Comparison of ENCODE assay signal across 8 cellular contexts in the genomic region with DNA sequence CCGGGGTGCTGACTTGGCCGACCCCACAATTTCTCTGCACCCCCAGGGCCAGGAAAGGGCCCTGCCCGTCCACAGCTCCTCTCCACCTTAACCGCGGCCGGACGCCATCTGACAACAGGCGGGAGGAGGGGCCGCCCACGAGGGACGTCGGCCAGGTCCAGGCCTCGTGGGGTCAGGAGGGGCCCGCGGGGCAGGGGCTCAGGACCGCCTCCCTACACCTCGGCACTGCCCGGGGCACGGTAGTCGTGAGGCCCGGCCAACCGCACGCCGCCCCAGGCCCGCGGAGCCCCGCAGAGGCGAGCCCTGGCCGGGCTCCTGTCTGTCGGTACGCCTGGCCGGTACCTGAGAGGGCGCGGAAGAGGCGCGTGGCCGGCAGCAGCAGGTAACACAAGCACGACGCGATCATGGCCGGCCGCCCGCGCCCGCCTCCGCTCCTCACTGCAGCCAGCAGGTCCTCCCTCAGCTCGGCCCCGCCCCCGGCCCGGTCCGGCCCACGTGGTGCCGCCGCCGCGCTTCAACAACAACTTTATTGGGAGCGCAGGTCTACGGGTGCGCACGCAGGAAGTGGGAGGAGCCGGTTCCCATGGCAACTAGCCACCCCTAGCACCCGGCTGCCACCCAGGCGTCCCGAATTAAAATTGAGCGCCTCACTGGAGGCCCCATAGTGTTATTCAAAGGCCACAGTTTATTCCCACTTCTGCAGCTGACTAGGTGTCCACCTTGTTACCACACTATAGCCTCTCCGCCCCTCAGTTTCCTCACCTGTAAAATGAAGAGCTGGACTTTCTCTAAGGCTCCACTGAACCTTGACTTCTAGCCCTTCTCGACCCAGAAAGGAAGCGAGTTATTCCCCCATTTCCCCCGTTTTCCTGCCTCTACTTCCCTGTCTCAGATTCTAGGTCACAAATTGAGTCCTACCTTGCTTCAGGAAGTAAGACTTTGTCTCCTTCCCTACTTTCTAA. TPM values are rescaled to one million over a fixed set of nuclear protein-coding genes. Genes with fewer than 3 reads are reported as not detected.
A peak's percentile ranks its signal among the peaks of the same experiment; 100 is the strongest.
DNase-seq lines count a peak whose midpoint lies in the region; ATAC-seq and TF ChIP-seq lines count a peak whose summit lies in the region.

Gene ANGEL1, minus strand, starts transcription at position 461 of the 962 bp plus-strand sequence. Its CDS starts 55 bp downstream, at position 406.

- peaks cover 8% of the 10 kb centered on the region for H4K20me1 ChIP-seq in smooth muscle cell (ENCODE audit: low read depth)

- DNase-seq in AG08396 (ENCODE audit: low spot score) = peak; percentile 93
- peak; percentile 80 for DNase-seq in NCI-H345 treated with DMSO at 0.1 percent for 48 hours (lab: John Stamatoyannopoulos, UW; ENCODE audit: unreplicated experiment)
- DNase-seq in activated CD4-positive, CD25-positive, alpha-beta regulatory T cell (lab: John Stamatoyannopoulos, UW) = peak; percentile 90 to 95 (median 94)
- DNase-seq in caudate nucleus (lab: John Stamatoyannopoulos, UW) = peak; percentile 56 to 95 (median 90)
- DNase-seq in immature natural killer cell = peak; percentile 97
- DNase-seq in smooth muscle cell (lab: John Stamatoyannopoulos, UW; ENCODE audit: unreplicated experiment) = peak; percentile 83

- ATAC-seq in GM19025 (IDR thresholded peaks at IDR 0.05; ENCODE audit: low read depth, unreplicated experiment) = peak; percentile 91
- peak; percentile 80 for ATAC-seq in HG03342 (IDR thresholded peaks at IDR 0.05; ENCODE audit: unreplicated experiment)

- peak within 1 kb of the TSS; percentile 87 for H2AFZ ChIP-seq in smooth muscle cell (ENCODE audit: low read depth)

- peak within 1 kb of the TSS; percentile 82 for H3K27ac ChIP-seq in caudate nucleus (ENCODE audit: low read depth, low read length)
- peak within 1 kb of the TSS; percentile 50 for H3K27ac ChIP-seq in smooth muscle cell (ENCODE audit: low read depth)

- peaks cover 13% of the 10 kb centered on the region for H3K4me1 ChIP-seq in smooth muscle cell (ENCODE audit: low read depth)

- H3F3A ChIP-seq in smooth muscle cell (ENCODE audit: low read depth) = no peaks in the 10 kb centered on the region

- peak within 1 kb of the TSS; percentile 87 for H3K4me3 ChIP-seq in smooth muscle cell

- no peaks in the 10 kb centered on the region for H3K9me3 ChIP-seq in smooth muscle cell (replicated peaks; ENCODE audit: low read depth)

- H3K4me3 Mint-ChIP-seq in immature natural killer cell = peak within 1 kb of the TSS; percentile 90 to 97 (median 95)

- H3K27me3 Mint-ChIP-seq in immature natural killer cell (ENCODE audit: low read depth in 3 of 3) = peaks cover 4 to 15% (median 9%) of the 10 kb centered on the region in 3 donors

- H3K9ac ChIP-seq in smooth muscle cell (ENCODE audit: low read depth) = peak within 1 kb of the TSS; percentile 82

- peaks cover 8% of the 10 kb centered on the region for H3K79me2 ChIP-seq in smooth muscle cell (ENCODE audit: low read depth)

- WGBS in smooth muscle cell (ENCODE audit: low lambda C conversion rate) = 6% methylated on average over 63 of the region's 69 CpGs

- peak within 1 kb of the TSS; percentile 90 to 96 (median 92) for H3K27ac Mint-ChIP-seq in immature natural killer cell

- H3K36me3 Mint-ChIP-seq in immature natural killer cell = peaks cover 0 to 12% (median 7%) of the 10 kb centered on the region in 3 donors

- H3K4me1 Mint-ChIP-seq in immature natural killer cell = peaks cover 28 to 34% of the 10 kb centered on the region in 2 donors

- no peaks in the 10 kb centered on the region for H3K36me3 ChIP-seq in smooth muscle cell (ENCODE audit: low read depth)

- no peaks in the 10 kb centered on the region for H3K27me3 ChIP-seq in smooth muscle cell (ENCODE audit: low read depth)

- TF ChIP-seq CTCF in smooth muscle cell (IDR thresholded peaks at IDR 0.05; ENCODE audit: borderline replicate concordance, insufficient read depth, poor library complexity, severe bottlenecking) = no peak

- no peaks in the 10 kb centered on the region for H3K9me3 Mint-ChIP-seq in immature natural killer cell

- peak within 1 kb of the TSS; percentile 100 for H3K4me2 ChIP-seq in smooth muscle cell

RNA-seq across cellular contexts. Expression of gene ANGEL1, which starts in this region (rescaled TPM):
- polyA plus RNA-seq in immature natural killer cell = 10 to 100 TPM; 14.1 to 19.8 (median 17.8) TPM
- 18.1 and 20.4 TPM in 2 replicates for total RNA-seq in smooth muscle cell
- 8.4 and 9.5 TPM in 2 replicates for polyA plus RNA-seq in smooth muscle cell

Comparison
In these comparisons a context has a peak if more than half of its experiments do, and no peak if none do; other contexts are left out.
1. Peak in every context shown above with its lines: DNase-seq, ATAC-seq, H3K4me3 ChIP-seq and H3K27ac ChIP-seq.